In genomic region chr3:111763101-111763500, GRCh38 we compare ENCODE assay signal across 10 cellular contexts.
DNase-seq lines count a peak whose midpoint lies in the region; ATAC-seq, FAIRE-seq and TF ChIP-seq lines count a peak whose summit lies in the region.
"Had no signal": no experiment of that assay in that cellular context is flagged by ENCODE, and none has a peak within 500 bp of the region (broad histone marks: within the 10 kb centered on the region; RNA-seq: fewer than 3 reads in every experiment).

No MANE protein-coding gene starts in this region.

- intact Hi-C loops in HCT116 (cut with micrococcal nuclease) = no loop called here
- intact Hi-C loops in GM12878 (cut with micrococcal nuclease; ENCODE audit: unreplicated experiment) = no loop called here
- intact Hi-C loops in right cardiac atrium (cut with DNase I) = no loop called here
- intact Hi-C loops in psoas muscle (cut with DNase I) = no loop called here
- intact Hi-C loops in left colon (cut with DNase I, micrococcal nuclease) = no loop called here
- intact Hi-C loops in activated CD4-positive, alpha-beta T cell treated with anti-CD3 and anti-CD28 coated beads for 36 hours (cut with DNase I, micrococcal nuclease) = no loop called here

- TF ChIP-seq RAD21 in HCT116 (IDR thresholded peaks at IDR 0.05; ENCODE audit: low read depth) (no peak), GM12878 (IDR thresholded peaks at IDR 0.05; ENCODE audit: insufficient read depth, low read depth, low read length) (no peak)

- H3K9ac ChIP-seq in HCT116 (ENCODE audit: low read length) = peak overlapping the region; percentile 25
- no peak overlapping the region for H3K9ac ChIP-seq in GM12878 (ENCODE audit: control insufficient read depth, insufficient read depth, low read length)

- H3K27ac Mint-ChIP-seq in T-helper 17 cell = no peak overlapping the region
- H3K27ac Mint-ChIP-seq in activated CD4-positive, alpha-beta T cell treated with anti-CD3 and anti-CD28 coated beads for 36 hours = no peak overlapping the region

- BruUV-seq in HCT116 (replicated peaks; lab: Mats Ljungman, UMichigan) (no TSS peak), GM12878 (replicated peaks; lab: Mats Ljungman, UMichigan) (no TSS peak)

- peaks cover 33 to 76% of the 10 kb centered on the region in 2 experiments for H3K4me1 ChIP-seq in HCT116 (ENCODE audit: control insufficient read depth in 1 of 2, insufficient read depth in 2 of 2, low read length in 2 of 2)
- H3K4me1 ChIP-seq in GM12878 (ENCODE audit: control insufficient read depth, insufficient read depth, low read length) = no peaks in the 10 kb centered on the region
- no peaks in the 10 kb centered on the region for H3K4me1 ChIP-seq in right cardiac atrium (ENCODE audit: control insufficient read depth, insufficient read depth, low read length)
- H3K4me1 ChIP-seq in psoas muscle = no peaks in the 10 kb centered on the region

- in situ Hi-C loops in GM12878 (cut with MboI) = no loop called here

- no peaks in the 10 kb centered on the region for H4K20me1 ChIP-seq in HCT116 (ENCODE audit: insufficient read depth)
- H4K20me1 ChIP-seq in GM12878 (ENCODE audit: control insufficient read depth, insufficient read depth) = no peaks in the 10 kb centered on the region

- no peak for FAIRE-seq in GM12878 (lab: Jason Lieb, UNC)

- no peaks in the 10 kb centered on the region for H3K9me3 Mint-ChIP-seq in activated CD4-positive, alpha-beta T cell treated with anti-CD3 and anti-CD28 coated beads for 36 hours (ENCODE audit: low read depth)

- no peak overlapping the region for H3K4me3 ChIP-seq in HCT116 (replicated peaks in 1 of 2; ENCODE audit: low read depth in 1 of 2, low read length in 2 of 2)
- no peak overlapping the region for H3K4me3 ChIP-seq in GM12878
- H3K4me3 ChIP-seq in right cardiac atrium (ENCODE audit: low read length) = no peak overlapping the region
- H3K4me3 ChIP-seq in psoas muscle = no peak overlapping the region

- H3K36me3 ChIP-seq in HCT116 (ENCODE audit: control insufficient read depth in 1 of 2, insufficient read depth in 2 of 2, low read length in 2 of 2) (no peaks in the 10 kb centered on the region), GM12878 (ENCODE audit: control insufficient read depth in 2 of 2, insufficient read depth in 2 of 2, low read length in 1 of 2) (no peaks in the 10 kb centered on the region), psoas muscle (ENCODE audit: insufficient read depth in 1 of 2, low read depth in 1 of 2) (no peaks in the 10 kb centered on the region)

- 0% methylated on average over 2 of the region's 2 CpGs for WGBS in GM12878 (ENCODE audit: insufficient coverage, insufficient replicate concordance, low lambda C conversion rate, missing lambda C conversion rate)
- 82% methylated on average over 2 of the region's 2 CpGs for whole genome bisulfite sequencing in right cardiac atrium
- WGBS in psoas muscle, 3 donors = 71 to 89% (median 85%) methylated on average over 2 of the region's 2 CpGs

- CTCF ChIA-PET in HCT116 (lab: Charles Lee) (no interaction called here), GM12878 (lab: Yijun Ruan, JAX) (interaction anchor here (0.6 to 1.3 kb wide), 7 partner anchors 11 to 250 kb away, joined by 3 to 4 read pairs (median 3); no protein-coding TSS in a partner anchor)
- CTCF ChIA-PET in activated CD4-positive, alpha-beta T cell treated with anti-CD3 and anti-CD28 coated beads for 36 hours (lab: Charles Lee) = interaction anchor here (0.7 kb wide), 1 partner anchor 18 kb away, joined by 3 read pairs; no protein-coding TSS in a partner anchor

- H3K4me2 ChIP-seq in HCT116 (ENCODE audit: low read length) (0 out of 2 replicates have a peak overlapping the region, but pooled peaks have one; percentile 13), GM12878 (ENCODE audit: control insufficient read depth, insufficient read depth) (no peak overlapping the region)

- H3K27ac ChIP-seq in HCT116 (ENCODE audit: low read depth, low read length) (peak overlapping the region; percentile 27; the same call in 1 of the 2 replicates), GM12878 (ENCODE audit: control insufficient read depth, insufficient read depth) (no peak overlapping the region), right cardiac atrium (ENCODE audit: low read length) (peak overlapping the region; percentile 68), psoas muscle (peak overlapping the region; percentile 55)

- no peaks in the 10 kb centered on the region for H3K79me2 ChIP-seq in HCT116 (ENCODE audit: insufficient read depth, low read length)
- no peaks in the 10 kb centered on the region for H3K79me2 ChIP-seq in GM12878 (ENCODE audit: control insufficient read depth, insufficient read depth, low read length)

- no peaks in the 10 kb centered on the region for H3K4me1 Mint-ChIP-seq in T-helper 17 cell
- H3K4me1 Mint-ChIP-seq in activated CD4-positive, alpha-beta T cell treated with anti-CD3 and anti-CD28 coated beads for 36 hours = peaks cover 22% of the 10 kb centered on the region

- no peak for TF ChIP-seq EP300 in GM12878 (IDR thresholded peaks at IDR 0.05; ENCODE audit: borderline replicate concordance in 1 of 2, control insufficient read depth in 1 of 2, low read depth in 2 of 2, low read length in 2 of 2)

- H3K9me3 ChIP-seq in HCT116 (ENCODE audit: control insufficient read depth in 1 of 2, insufficient read depth in 1 of 2, low read depth in 1 of 2, low read length in 2 of 2) (no peaks in the 10 kb centered on the region), GM12878 (replicated peaks; ENCODE audit: control insufficient read depth, insufficient read depth, low read length) (no peaks in the 10 kb centered on the region), right cardiac atrium (ENCODE audit: control insufficient read depth, low read length) (no peaks in the 10 kb centered on the region), psoas muscle (no peaks in the 10 kb centered on the region), T-helper 17 cell (ENCODE audit: control insufficient read depth, low read length, poor library complexity, severe bottlenecking) (no peaks in the 10 kb centered on the region)

- POLR2A ChIA-PET in HCT116 (lab: Charles Lee) (interaction anchor here (0.6 kb wide), 1 partner anchor 316 kb away, joined by 3 read pairs; no protein-coding TSS in a partner anchor), GM12878 (lab: Charles Lee) (interaction anchor here (0.8 to 1.7 kb wide), 2 partner anchors 8 to 104 kb away, joined by 3 read pairs; no protein-coding TSS in a partner anchor)
- POLR2A ChIA-PET in activated CD4-positive, alpha-beta T cell treated with anti-CD3 and anti-CD28 coated beads for 36 hours (lab: Charles Lee) = no interaction called here

- RAD21 ChIA-PET in HCT116 (lab: Charles Lee; ENCODE audit: low non-redundant PET in 1 of 2, low total read pairs in 2 of 2, uncharacterized antibody in 2 of 2, unreplicated experiment in 2 of 2) = no interaction called here
- RAD21 ChIA-PET in GM12878 (lab: Charles Lee; ENCODE audit: unreplicated experiment) = interaction anchor here (0.5 to 5.0 kb wide), 7 partner anchors 39 to 216 kb away, joined by 3 to 27 read pairs (median 4); partner anchors contain the start of genes ABHD10 and PHLDB2

- no peaks in the 10 kb centered on the region for H3K9me2 ChIP-seq in HCT116 (ENCODE audit: insufficient read depth)

- DNase-seq in HCT116 (ENCODE audit: low read depth, low spot score) = no peak
- DNase-seq in GM12878 (ENCODE audit: low read depth, low spot score) = no peak
- no peak for DNase-seq in right cardiac atrium
- no peak for DNase-seq in psoas muscle
- DNase-seq in T-helper 17 cell = no peak
- DNase-seq in left colon = no peak
- no peak for DNase-seq in activated CD4-positive, alpha-beta T cell treated with anti-CD3 and anti-CD28 coated beads for 36 hours
- DNase-seq: AML-193, anterior cingulate cortex had no signal

- no peak overlapping the region for H3K4me3 Mint-ChIP-seq in T-helper 17 cell
- no peak overlapping the region for H3K4me3 Mint-ChIP-seq in activated CD4-positive, alpha-beta T cell treated with anti-CD3 and anti-CD28 coated beads for 36 hours

- H3K27me3 Mint-ChIP-seq in T-helper 17 cell = no peaks in the 10 kb centered on the region
- H3K27me3 Mint-ChIP-seq in activated CD4-positive, alpha-beta T cell treated with anti-CD3 and anti-CD28 coated beads for 36 hours = no peaks in the 10 kb centered on the region

- TF ChIP-seq POLR2A in HCT116 (IDR thresholded peaks at IDR 0.05; ENCODE audit: borderline replicate concordance, extremely low read depth, insufficient read depth, insufficient read length) (no peak), GM12878 (IDR thresholded peaks at IDR 0.05; ENCODE audit: low read depth, low read length) (no peak)

- ATAC-seq in HCT116 (no peak), GM12878 (peak; percentile 19), right cardiac atrium (no peak), psoas muscle (no peak), GM19395 (IDR thresholded peaks at IDR 0.05; ENCODE audit: unreplicated experiment) (no peak), T-helper 17 cell (no peak), left colon (no peak)
- no peak for ATAC-seq in activated CD4-positive, alpha-beta T cell treated with anti-CD3 and anti-CD28 coated beads for 36 hours

- no peaks in the 10 kb centered on the region for H3K36me3 Mint-ChIP-seq in T-helper 17 cell (ENCODE audit: low read depth)
- H3K36me3 Mint-ChIP-seq in activated CD4-positive, alpha-beta T cell treated with anti-CD3 and anti-CD28 coated beads for 36 hours (ENCODE audit: low read depth) = no peaks in the 10 kb centered on the region

- SMC1A ChIA-PET in GM12878 (lab: Charles Lee; ENCODE audit: uncharacterized antibody, unreplicated experiment) = interaction anchor here (0.9 to 3.9 kb wide), 11 partner anchors 11 to 204 kb away, joined by 3 to 16 read pairs (median 5); no protein-coding TSS in a partner anchor

- TF ChIP-seq CTCF in HCT116 (IDR thresholded peaks at IDR 0.05 in 2 of 3, conservative IDR thresholded peaks at IDR 0.05 in 1 of 3; ENCODE audit: borderline replicate concordance in 1 of 3, insufficient read depth in 1 of 3, low read depth in 2 of 3, low read length in 2 of 3) (no peak), GM12878 (IDR thresholded peaks at IDR 0.05 in 2 of 3, conservative IDR thresholded peaks at IDR 0.05 in 1 of 3; ENCODE audit: control insufficient read depth in 2 of 3, extremely low read depth in 1 of 3, insufficient read depth in 1 of 3, low read depth in 3 of 3, low read length in 3 of 3) (no peak), psoas muscle (IDR thresholded peaks at IDR 0.05) (no peak)

- H2AFZ ChIP-seq in HCT116 (ENCODE audit: low read depth, low read length, poor library complexity, severe bottlenecking) (no peak overlapping the region), GM12878 (ENCODE audit: control insufficient read depth, low read depth, low read length) (no peak overlapping the region)

- H3K27me3 ChIP-seq in HCT116 (ENCODE audit: insufficient read depth, low read length) (no peaks in the 10 kb centered on the region), GM12878 (replicated peaks in 1 of 2; ENCODE audit: control insufficient read depth in 2 of 2, insufficient read depth in 2 of 2, low read length in 1 of 2) (no peaks in the 10 kb centered on the region), right cardiac atrium (ENCODE audit: control insufficient read depth, insufficient read depth) (no peaks in the 10 kb centered on the region), psoas muscle (ENCODE audit: insufficient read depth in 3 of 3, low read length in 2 of 3) (no peaks in the 10 kb centered on the region)
